Comparison of ENCODE assay signal across 13 cellular contexts in genomic region chr14:61616524-61617185, GRCh38.
DNase-seq lines count a peak whose midpoint lies in the region; ATAC-seq and TF ChIP-seq lines count a peak whose summit lies in the region.
"Had no signal": no experiment of that assay in that cellular context is flagged by ENCODE, and none has a peak within 500 bp of the region (broad histone marks: within the 10 kb centered on the region; RNA-seq: fewer than 3 reads in every experiment).

No MANE protein-coding gene starts in this region.

- POLR2A ChIA-PET in T-cell (lab: Charles Lee), result interaction anchor here in 1 of 2 donors (0.5 kb wide), 1 partner anchor 335 kb away, joined by 4 read pairs; no protein-coding TSS in a partner anchor

- no peak for ATAC-seq in T-cell (replicated peaks in 1 of 4)
- ATAC-seq: esophagus mucosa had no signal

- H3K36me3 Mint-ChIP-seq in mesothelial cell of epicardium, result no peaks in the 10 kb centered on the region
- no peaks in the 10 kb centered on the region for H3K36me3 Mint-ChIP-seq in T-cell

- H3K4me1 Mint-ChIP-seq in mesothelial cell of epicardium (peaks cover 33% of the 10 kb centered on the region), T-cell (peaks cover 9 to 18% (median 16%) of the 10 kb centered on the region in 3 donors)

- in situ Hi-C loops in GM13977 (cut with MboI; ENCODE audit: low pct_unique_long_range_greater_than_20kb, low sequenced_read_pairs, unreplicated experiment), result no loop called here

- no peak overlapping the region for H3K4me3 Mint-ChIP-seq in mesothelial cell of epicardium
- H3K4me3 Mint-ChIP-seq in T-cell, result no peak overlapping the region

- H3K27me3 Mint-ChIP-seq in mesothelial cell of epicardium (ENCODE audit: low read depth) (no peaks in the 10 kb centered on the region), T-cell (no peaks in the 10 kb centered on the region)

- H3K27ac Mint-ChIP-seq in mesothelial cell of epicardium (peak overlapping the region; percentile 82), T-cell (no peak overlapping the region)

- no peaks in the 10 kb centered on the region for H3K9me3 Mint-ChIP-seq in mesothelial cell of epicardium
- H3K9me3 Mint-ChIP-seq in T-cell, result no peaks in the 10 kb centered on the region

- CTCF ChIA-PET in T-cell (lab: Charles Lee), result interaction anchor here in 1 of 2 donors (1.1 kb wide), 1 partner anchor 32 kb away, joined by 4 read pairs; no protein-coding TSS in a partner anchor

- DNase-seq in Daoy (ENCODE audit: low read depth) (peak; percentile 79), MG63 (peak; percentile 19), cardiac fibroblast (ENCODE audit: low read depth in 2 of 2) (peak; percentile 80 to 88), mesothelial cell of epicardium (ENCODE audit: low spot score in 2 of 2, unreplicated experiment in 2 of 2) (no peak), GM13977 (ENCODE audit: low spot score) (no peak), T-cell (no peak), GM19238 (ENCODE audit: insufficient read length, low spot score) (no peak)
- DNase-seq in stimulated activated CD4-positive, alpha-beta T cell treated with anti-CD3 and anti-CD28 coated beads, Interleukin-2, amount 100 ng/mL, for 48 hours, result no peak
- DNase-seq: activated CD4-positive, alpha-beta T cell treated with anti-CD3 and anti-CD28 coated beads for 4 hours; central memory CD4-positive, alpha-beta T cell; KBM-7; NCI-H2029 had no signal

- no peak overlapping the region for H3K4me3 ChIP-seq in MG63
- H3K4me3 ChIP-seq in cardiac fibroblast (replicated peaks in 1 of 2; ENCODE audit: low read depth in 2 of 2, low read length in 2 of 2), result no peak overlapping the region

- no peak for TF ChIP-seq CTCF in cardiac fibroblast (IDR thresholded peaks at IDR 0.05; ENCODE audit: low read depth, low read length)
- TF ChIP-seq CTCF in mesothelial cell of epicardium (IDR thresholded peaks at IDR 0.05; ENCODE audit: unreplicated experiment), result no peak
- TF ChIP-seq CTCF in GM13977 (IDR thresholded peaks at IDR 0.05; ENCODE audit: extremely low read depth, insufficient read depth, missing control alignments), result no peak

- no peaks in the 10 kb centered on the region for H3K36me3 ChIP-seq in MG63

- H3K27me3 ChIP-seq in MG63, result no peaks in the 10 kb centered on the region

- no peaks in the 10 kb centered on the region for H3K9me3 ChIP-seq in MG63

Comparison
In these comparisons a context has a peak if more than half of its experiments do, and no peak if none do; other contexts are left out.
1. DNase-seq: peak in Daoy (single experiment), MG63 (single experiment) and cardiac fibroblast (2 of 2); none in mesothelial cell of epicardium (0 of 2), GM13977 (single experiment), T-cell (0 of 34), stimulated activated CD4-positive, alpha-beta T cell treated with anti-CD3 and anti-CD28 coated beads, Interleukin-2, amount 100 ng/mL, for 48 hours (0 of 2) and GM19238 (single experiment).